Comparison of ENCODE assay signal across 11 cellular contexts in the genomic region with DNA sequence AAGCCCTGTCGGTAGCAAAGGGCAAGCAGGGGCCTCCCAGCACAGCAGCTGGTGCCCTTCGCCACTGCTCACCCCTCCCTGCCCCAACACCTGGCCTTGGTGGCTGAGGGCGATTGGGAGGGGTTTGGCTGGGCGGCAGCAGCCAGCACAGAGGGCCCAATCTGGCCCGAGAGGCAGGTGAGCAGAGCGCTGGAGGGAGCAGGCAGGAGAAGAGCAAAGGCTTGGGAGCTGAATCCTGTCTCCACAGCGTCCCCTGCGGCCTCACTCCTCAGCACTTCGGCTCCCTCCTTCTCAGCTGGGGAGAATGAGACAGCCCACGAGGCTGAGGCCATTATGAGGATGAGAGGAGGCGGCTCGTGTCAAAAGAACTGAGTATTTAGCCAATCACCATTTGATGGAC.
A peak's percentile ranks its signal among the peaks of the same experiment; 100 is the strongest.
DNase-seq lines count a peak whose midpoint lies in the region; ATAC-seq and TF ChIP-seq lines count a peak whose summit lies in the region.
"Had no signal": no experiment of that assay in that cellular context is flagged by ENCODE, and none has a peak within 500 bp of the region (broad histone marks: within the 10 kb centered on the region; RNA-seq: fewer than 3 reads in every experiment).

No MANE protein-coding gene starts in this region.

- intact Hi-C loops in dendritic cell treated with granulocyte-macrophage colony-stimulating factor and Interleukin-4, amounts not matched to agents 40 ng/mL and 50 ng/mL, for 4 days (cut with micrococcal nuclease) = no loop called here

- no peak overlapping the region for H3K4me3 Mint-ChIP-seq in dendritic cell treated with granulocyte-macrophage colony-stimulating factor and Interleukin-4, amounts not matched to agents 40 ng/mL and 50 ng/mL, for 4 days

- peak; percentile 30 for TF ChIP-seq CTCF in HFF-Myc (IDR thresholded peaks at IDR 0.05; ENCODE audit: low read depth, low read length, missing control alignments)

- peak overlapping the region; percentile 10 for H3K27ac Mint-ChIP-seq in dendritic cell treated with granulocyte-macrophage colony-stimulating factor and Interleukin-4, amounts not matched to agents 40 ng/mL and 50 ng/mL, for 4 days

- H3K9me3 Mint-ChIP-seq in dendritic cell treated with granulocyte-macrophage colony-stimulating factor and Interleukin-4, amounts not matched to agents 40 ng/mL and 50 ng/mL, for 4 days = no peaks in the 10 kb centered on the region

- H3K27me3 Mint-ChIP-seq in dendritic cell treated with granulocyte-macrophage colony-stimulating factor and Interleukin-4, amounts not matched to agents 40 ng/mL and 50 ng/mL, for 4 days = peaks cover 34% of the 10 kb centered on the region

- H3K36me3 Mint-ChIP-seq in dendritic cell treated with granulocyte-macrophage colony-stimulating factor and Interleukin-4, amounts not matched to agents 40 ng/mL and 50 ng/mL, for 4 days (ENCODE audit: low read depth) = no peaks in the 10 kb centered on the region

- ATAC-seq in HG03457 (IDR thresholded peaks at IDR 0.05; ENCODE audit: unreplicated experiment) = no peak
- no peak for ATAC-seq in GM21786 (IDR thresholded peaks at IDR 0.05; ENCODE audit: unreplicated experiment)
- ATAC-seq: left lobe of liver had no signal

- no peak overlapping the region for H3K4me3 ChIP-seq in HFF-Myc (replicated peaks; ENCODE audit: low read depth, low read length)
- H3K4me3 ChIP-seq: dorsolateral prefrontal cortex had no signal

- no peak for DNase-seq in HFF-Myc (ENCODE audit: extremely low read depth, low read depth)
- peak; percentile 68 to 91 for DNase-seq in NCI-H524 (lab: John Stamatoyannopoulos, UW)
- DNase-seq in retina = peak; percentile 80
- DNase-seq in inferior parietal cortex (ENCODE audit: extremely low spot score) = no peak
- DNase-seq in MV-4-11 (lab: John Stamatoyannopoulos, UW) = no peak
- DNase-seq: stimulated activated CD4-positive, alpha-beta T cell treated with anti-CD3 and anti-CD28 coated beads, Interleukin-4, amount 100 ng/mL, for 4 hours had no signal

- H3K4me1 Mint-ChIP-seq in dendritic cell treated with granulocyte-macrophage colony-stimulating factor and Interleukin-4, amounts not matched to agents 40 ng/mL and 50 ng/mL, for 4 days (ENCODE audit: low read depth) = peaks cover 66% of the 10 kb centered on the region

Comparison
In these comparisons a context has a peak if more than half of its experiments do, and no peak if none do; other contexts are left out.
1. DNase-seq: peak in NCI-H524 (2 of 2) and retina (single experiment); none in HFF-Myc (single experiment), inferior parietal cortex (single experiment) and MV-4-11 (single experiment).